ENCODE assay signal across 1 cellular context in the genomic region with DNA sequence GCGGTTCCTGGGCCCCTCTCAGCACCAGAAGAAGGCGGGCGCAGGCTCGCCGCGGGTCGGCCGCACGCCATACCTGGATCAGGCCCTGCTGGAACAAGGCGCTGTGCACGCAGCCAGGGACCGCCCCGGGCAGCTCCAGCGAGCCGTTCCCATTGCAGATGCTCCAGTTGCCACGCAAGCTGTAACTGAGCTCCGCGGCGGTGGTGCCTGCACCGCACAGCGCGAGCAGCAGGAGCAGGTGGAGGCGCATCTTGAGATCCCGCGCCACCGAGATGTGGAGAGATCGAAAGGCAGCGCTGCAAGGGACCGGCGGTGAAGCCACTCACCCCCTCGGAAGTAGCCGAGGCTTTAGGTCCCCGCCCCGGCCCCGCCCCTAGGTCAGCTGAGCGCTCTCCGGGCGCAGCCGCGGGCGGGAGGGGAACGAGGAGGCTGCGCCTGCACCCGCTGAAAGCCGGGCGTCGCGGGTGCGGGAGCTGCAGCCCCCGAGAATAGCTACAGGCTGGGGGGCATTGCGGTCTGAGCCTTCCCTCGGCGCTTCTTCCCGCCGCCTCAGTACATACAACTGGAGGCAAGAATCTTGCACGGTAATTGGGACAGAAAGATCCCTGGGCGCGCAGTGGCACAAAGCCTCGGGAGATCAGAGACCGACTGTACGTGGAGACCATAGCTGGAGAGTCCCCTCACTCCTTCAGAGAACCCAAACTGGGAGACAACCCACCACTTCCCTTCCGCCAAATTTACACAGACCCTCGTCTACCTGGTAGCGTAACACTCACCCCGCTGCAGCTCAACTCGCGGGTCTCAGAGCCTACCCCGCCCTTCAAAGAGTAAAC.
A peak's percentile ranks its signal among the peaks of the same experiment; 100 is the strongest.
TF ChIP-seq lines count a peak whose summit lies in the region.

A gene (minus strand): TSS at position 324 of the 833 bp plus-strand sequence. CDS start 74 bp downstream, at position 250.

TF ChIP-seq in HepG2, 621 proteins besides CTCF, POLR2A, EP300 and RAD21 (continued from another document and continues in another):
- TF ChIP-seq MEIS2 (CRISPR knock-in tag; IDR thresholded peaks at IDR 0.05) (no peak), FLYWCH1 (CRISPR knock-in tag; IDR thresholded peaks at IDR 0.05) (0 out of 2 replicates have a peak, but pooled peaks have one; percentile 46), HDAC1 (CRISPR knock-in tag; IDR thresholded peaks at IDR 0.05) (peak; percentile 92), HDAC2 (CRISPR knock-in tag; IDR thresholded peaks at IDR 0.05) (peak; percentile 67), YY1 (IDR thresholded peaks at IDR 0.05; ENCODE audit: insufficient read depth, insufficient replicate concordance, low read depth, low read length) (peak; percentile 33), KDM4B (CRISPR knock-in tag; IDR thresholded peaks at IDR 0.05) (peak; percentile 88; the same call in 1 of the 2 replicates), ZNF180 (CRISPR knock-in tag; IDR thresholded peaks at IDR 0.05; ENCODE audit: borderline replicate concordance, low read depth) (no peak), ARHGAP35 (CRISPR knock-in tag; IDR thresholded peaks at IDR 0.05; ENCODE audit: borderline replicate concordance) (no peak), PAX8 (CRISPR knock-in tag; IDR thresholded peaks at IDR 0.05; ENCODE audit: borderline replicate concordance) (0 out of 2 replicates have a peak, but pooled peaks have one; percentile 62), ZNF451 (CRISPR knock-in tag; IDR thresholded peaks at IDR 0.05) (peak; percentile 72; the same call in 1 of the 2 replicates), KDM5B (CRISPR knock-in tag; IDR thresholded peaks at IDR 0.05; ENCODE audit: borderline replicate concordance) (peak; percentile 88), PHF8 (CRISPR knock-in tag; IDR thresholded peaks at IDR 0.05) (peak; percentile 96), ZFYVE20 (CRISPR knock-in tag; IDR thresholded peaks at IDR 0.05; ENCODE audit: borderline replicate concordance, low read depth) (no peak), MZF1 (CRISPR knock-in tag; IDR thresholded peaks at IDR 0.05; ENCODE audit: borderline replicate concordance) (peak; percentile 23; the same call in 1 of the 2 replicates), GFI1 (CRISPR knock-in tag; IDR thresholded peaks at IDR 0.05; ENCODE audit: borderline replicate concordance) (no peak), KLF15 (CRISPR knock-in tag; IDR thresholded peaks at IDR 0.05; ENCODE audit: borderline replicate concordance) (peak; percentile 69; the same call in 1 of the 2 replicates), EED (CRISPR knock-in tag; IDR thresholded peaks at IDR 0.05) (0 out of 2 replicates have a peak, but pooled peaks have one; percentile 66), MYC (CRISPR knock-in tag; IDR thresholded peaks at IDR 0.05; ENCODE audit: borderline replicate concordance) (peak; percentile 74), ZNF205 (CRISPR knock-in tag; IDR thresholded peaks at IDR 0.05) (no peak), GATA4 (IDR thresholded peaks at IDR 0.05; ENCODE audit: borderline replicate concordance, low read depth) (no peak), ZNF75D (CRISPR knock-in tag; IDR thresholded peaks at IDR 0.05; ENCODE audit: borderline replicate concordance) (no peak)
- TF ChIP-seq, protein P1, sequence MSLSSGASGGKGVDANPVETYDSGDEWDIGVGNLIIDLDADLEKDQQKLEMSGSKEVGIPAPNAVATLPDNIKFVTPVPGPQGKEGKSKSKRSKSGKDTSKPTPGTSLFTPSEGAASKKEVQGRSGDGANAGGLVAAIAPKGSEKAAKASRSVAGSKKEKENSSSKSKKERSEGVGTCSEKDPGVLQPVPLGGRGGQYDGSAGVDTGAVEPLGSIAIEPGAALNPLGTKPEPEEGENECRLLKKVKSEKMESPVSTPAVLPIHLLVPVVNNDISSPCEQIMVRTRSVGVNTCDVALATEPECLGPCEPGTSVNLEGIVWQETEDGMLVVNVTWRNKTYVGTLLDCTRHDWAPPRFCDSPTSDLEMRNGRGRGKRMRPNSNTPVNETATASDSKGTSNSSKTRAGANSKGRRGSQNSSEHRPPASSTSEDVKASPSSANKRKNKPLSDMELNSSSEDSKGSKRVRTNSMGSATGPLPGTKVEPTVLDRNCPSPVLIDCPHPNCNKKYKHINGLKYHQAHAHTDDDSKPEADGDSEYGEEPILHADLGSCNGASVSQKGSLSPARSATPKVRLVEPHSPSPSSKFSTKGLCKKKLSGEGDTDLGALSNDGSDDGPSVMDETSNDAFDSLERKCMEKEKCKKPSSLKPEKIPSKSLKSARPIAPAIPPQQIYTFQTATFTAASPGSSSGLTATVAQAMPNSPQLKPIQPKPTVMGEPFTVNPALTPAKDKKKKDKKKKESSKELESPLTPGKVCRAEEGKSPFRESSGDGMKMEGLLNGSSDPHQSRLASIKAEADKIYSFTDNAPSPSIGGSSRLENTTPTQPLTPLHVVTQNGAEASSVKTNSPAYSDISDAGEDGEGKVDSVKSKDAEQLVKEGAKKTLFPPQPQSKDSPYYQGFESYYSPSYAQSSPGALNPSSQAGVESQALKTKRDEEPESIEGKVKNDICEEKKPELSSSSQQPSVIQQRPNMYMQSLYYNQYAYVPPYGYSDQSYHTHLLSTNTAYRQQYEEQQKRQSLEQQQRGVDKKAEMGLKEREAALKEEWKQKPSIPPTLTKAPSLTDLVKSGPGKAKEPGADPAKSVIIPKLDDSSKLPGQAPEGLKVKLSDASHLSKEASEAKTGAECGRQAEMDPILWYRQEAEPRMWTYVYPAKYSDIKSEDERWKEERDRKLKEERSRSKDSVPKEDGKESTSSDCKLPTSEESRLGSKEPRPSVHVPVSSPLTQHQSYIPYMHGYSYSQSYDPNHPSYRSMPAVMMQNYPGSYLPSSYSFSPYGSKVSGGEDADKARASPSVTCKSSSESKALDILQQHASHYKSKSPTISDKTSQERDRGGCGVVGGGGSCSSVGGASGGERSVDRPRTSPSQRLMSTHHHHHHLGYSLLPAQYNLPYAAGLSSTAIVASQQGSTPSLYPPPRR (CRISPR knock-in tag; IDR thresholded peaks at IDR 0.05; ENCODE audit: borderline replicate concordance), result peak; percentile 29; the same call in 1 of the 2 replicates
- TF ChIP-seq, protein P2, sequence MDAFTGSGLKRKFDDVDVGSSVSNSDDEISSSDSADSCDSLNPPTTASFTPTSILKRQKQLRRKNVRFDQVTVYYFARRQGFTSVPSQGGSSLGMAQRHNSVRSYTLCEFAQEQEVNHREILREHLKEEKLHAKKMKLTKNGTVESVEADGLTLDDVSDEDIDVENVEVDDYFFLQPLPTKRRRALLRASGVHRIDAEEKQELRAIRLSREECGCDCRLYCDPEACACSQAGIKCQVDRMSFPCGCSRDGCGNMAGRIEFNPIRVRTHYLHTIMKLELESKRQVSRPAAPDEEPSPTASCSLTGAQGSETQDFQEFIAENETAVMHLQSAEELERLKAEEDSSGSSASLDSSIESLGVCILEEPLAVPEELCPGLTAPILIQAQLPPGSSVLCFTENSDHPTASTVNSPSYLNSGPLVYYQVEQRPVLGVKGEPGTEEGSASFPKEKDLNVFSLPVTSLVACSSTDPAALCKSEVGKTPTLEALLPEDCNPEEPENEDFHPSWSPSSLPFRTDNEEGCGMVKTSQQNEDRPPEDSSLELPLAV (CRISPR knock-in tag; conservative IDR thresholded peaks at IDR 0.05; ENCODE audit: low read depth), result no peak
- TF ChIP-seq, protein P3, sequence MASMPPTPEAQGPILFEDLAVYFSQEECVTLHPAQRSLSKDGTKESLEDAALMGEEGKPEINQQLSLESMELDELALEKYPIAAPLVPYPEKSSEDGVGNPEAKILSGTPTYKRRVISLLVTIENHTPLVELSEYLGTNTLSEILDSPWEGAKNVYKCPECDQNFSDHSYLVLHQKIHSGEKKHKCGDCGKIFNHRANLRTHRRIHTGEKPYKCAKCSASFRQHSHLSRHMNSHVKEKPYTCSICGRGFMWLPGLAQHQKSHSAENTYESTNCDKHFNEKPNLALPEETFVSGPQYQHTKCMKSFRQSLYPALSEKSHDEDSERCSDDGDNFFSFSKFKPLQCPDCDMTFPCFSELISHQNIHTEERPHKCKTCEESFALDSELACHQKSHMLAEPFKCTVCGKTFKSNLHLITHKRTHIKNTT (CRISPR knock-in tag; IDR thresholded peaks at IDR 0.05), result no peak
- TF ChIP-seq, protein P4, sequence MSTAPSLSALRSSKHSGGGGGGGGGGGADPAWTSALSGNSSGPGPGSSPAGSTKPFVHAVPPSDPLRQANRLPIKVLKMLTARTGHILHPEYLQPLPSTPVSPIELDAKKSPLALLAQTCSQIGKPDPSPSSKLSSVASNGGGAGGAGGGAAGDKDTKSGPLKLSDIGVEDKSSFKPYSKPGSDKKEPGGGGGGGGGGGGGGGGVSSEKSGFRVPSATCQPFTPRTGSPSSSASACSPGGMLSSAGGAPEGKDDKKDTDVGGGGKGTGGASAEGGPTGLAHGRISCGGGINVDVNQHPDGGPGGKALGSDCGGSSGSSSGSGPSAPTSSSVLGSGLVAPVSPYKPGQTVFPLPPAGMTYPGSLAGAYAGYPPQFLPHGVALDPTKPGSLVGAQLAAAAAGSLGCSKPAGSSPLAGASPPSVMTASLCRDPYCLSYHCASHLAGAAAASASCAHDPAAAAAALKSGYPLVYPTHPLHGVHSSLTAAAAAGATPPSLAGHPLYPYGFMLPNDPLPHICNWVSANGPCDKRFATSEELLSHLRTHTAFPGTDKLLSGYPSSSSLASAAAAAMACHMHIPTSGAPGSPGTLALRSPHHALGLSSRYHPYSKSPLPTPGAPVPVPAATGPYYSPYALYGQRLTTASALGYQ (CRISPR knock-in tag; IDR thresholded peaks at IDR 0.05), result 0 out of 2 replicates have a peak, but pooled peaks have one; percentile 2
- TF ChIP-seq, protein P5, sequence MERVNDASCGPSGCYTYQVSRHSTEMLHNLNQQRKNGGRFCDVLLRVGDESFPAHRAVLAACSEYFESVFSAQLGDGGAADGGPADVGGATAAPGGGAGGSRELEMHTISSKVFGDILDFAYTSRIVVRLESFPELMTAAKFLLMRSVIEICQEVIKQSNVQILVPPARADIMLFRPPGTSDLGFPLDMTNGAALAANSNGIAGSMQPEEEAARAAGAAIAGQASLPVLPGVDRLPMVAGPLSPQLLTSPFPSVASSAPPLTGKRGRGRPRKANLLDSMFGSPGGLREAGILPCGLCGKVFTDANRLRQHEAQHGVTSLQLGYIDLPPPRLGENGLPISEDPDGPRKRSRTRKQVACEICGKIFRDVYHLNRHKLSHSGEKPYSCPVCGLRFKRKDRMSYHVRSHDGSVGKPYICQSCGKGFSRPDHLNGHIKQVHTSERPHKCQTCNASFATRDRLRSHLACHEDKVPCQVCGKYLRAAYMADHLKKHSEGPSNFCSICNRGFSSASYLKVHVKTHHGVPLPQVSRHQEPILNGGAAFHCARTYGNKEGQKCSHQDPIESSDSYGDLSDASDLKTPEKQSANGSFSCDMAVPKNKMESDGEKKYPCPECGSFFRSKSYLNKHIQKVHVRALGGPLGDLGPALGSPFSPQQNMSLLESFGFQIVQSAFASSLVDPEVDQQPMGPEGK (CRISPR knock-in tag; IDR thresholded peaks at IDR 0.05), result peak; percentile 34
- TF ChIP-seq, protein P6, sequence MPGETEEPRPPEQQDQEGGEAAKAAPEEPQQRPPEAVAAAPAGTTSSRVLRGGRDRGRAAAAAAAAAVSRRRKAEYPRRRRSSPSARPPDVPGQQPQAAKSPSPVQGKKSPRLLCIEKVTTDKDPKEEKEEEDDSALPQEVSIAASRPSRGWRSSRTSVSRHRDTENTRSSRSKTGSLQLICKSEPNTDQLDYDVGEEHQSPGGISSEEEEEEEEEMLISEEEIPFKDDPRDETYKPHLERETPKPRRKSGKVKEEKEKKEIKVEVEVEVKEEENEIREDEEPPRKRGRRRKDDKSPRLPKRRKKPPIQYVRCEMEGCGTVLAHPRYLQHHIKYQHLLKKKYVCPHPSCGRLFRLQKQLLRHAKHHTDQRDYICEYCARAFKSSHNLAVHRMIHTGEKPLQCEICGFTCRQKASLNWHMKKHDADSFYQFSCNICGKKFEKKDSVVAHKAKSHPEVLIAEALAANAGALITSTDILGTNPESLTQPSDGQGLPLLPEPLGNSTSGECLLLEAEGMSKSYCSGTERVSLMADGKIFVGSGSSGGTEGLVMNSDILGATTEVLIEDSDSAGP (CRISPR knock-in tag; IDR thresholded peaks at IDR 0.05; ENCODE audit: borderline replicate concordance), result peak; percentile 86
- TF ChIP-seq, protein P7, sequence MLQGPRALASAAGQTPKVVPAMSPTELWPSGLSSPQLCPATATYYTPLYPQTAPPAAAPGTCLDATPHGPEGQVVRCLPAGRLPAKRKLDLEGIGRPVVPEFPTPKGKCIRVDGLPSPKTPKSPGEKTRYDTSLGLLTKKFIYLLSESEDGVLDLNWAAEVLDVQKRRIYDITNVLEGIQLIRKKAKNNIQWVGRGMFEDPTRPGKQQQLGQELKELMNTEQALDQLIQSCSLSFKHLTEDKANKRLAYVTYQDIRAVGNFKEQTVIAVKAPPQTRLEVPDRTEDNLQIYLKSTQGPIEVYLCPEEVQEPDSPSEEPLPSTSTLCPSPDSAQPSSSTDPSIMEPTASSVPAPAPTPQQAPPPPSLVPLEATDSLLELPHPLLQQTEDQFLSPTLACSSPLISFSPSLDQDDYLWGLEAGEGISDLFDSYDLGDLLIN (CRISPR knock-in tag; IDR thresholded peaks at IDR 0.05; ENCODE audit: borderline replicate concordance), result no peak
- TF ChIP-seq, protein P8, sequence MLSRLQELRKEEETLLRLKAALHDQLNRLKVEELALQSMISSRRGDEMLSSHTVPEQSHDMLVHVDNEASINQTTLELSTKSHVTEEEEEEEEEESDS (CRISPR knock-in tag; IDR thresholded peaks at IDR 0.05; ENCODE audit: borderline replicate concordance), result 0 out of 2 replicates have a peak, but pooled peaks have one; percentile 56
- TF ChIP-seq, protein P9, sequence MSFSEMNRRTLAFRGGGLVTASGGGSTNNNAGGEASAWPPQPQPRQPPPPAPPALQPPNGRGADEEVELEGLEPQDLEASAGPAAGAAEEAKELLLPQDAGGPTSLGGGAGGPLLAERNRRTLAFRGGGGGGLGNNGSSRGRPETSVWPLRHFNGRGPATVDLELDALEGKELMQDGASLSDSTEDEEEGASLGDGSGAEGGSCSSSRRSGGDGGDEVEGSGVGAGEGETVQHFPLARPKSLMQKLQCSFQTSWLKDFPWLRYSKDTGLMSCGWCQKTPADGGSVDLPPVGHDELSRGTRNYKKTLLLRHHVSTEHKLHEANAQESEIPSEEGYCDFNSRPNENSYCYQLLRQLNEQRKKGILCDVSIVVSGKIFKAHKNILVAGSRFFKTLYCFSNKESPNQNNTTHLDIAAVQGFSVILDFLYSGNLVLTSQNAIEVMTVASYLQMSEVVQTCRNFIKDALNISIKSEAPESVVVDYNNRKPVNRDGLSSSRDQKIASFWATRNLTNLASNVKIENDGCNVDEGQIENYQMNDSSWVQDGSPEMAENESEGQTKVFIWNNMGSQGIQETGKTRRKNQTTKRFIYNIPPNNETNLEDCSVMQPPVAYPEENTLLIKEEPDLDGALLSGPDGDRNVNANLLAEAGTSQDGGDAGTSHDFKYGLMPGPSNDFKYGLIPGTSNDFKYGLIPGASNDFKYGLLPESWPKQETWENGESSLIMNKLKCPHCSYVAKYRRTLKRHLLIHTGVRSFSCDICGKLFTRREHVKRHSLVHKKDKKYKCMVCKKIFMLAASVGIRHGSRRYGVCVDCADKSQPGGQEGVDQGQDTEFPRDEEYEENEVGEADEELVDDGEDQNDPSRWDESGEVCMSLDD (CRISPR knock-in tag; IDR thresholded peaks at IDR 0.05; ENCODE audit: borderline replicate concordance), result peak; percentile 70; the same call in 1 of the 2 replicates
- TF ChIP-seq, protein P10, sequence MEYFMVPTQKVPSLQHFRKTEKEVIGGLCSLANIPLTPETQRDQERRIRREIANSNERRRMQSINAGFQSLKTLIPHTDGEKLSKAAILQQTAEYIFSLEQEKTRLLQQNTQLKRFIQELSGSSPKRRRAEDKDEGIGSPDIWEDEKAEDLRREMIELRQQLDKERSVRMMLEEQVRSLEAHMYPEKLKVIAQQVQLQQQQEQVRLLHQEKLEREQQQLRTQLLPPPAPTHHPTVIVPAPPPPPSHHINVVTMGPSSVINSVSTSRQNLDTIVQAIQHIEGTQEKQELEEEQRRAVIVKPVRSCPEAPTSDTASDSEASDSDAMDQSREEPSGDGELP (IDR thresholded peaks at IDR 0.05; ENCODE audit: borderline replicate concordance, low read depth), result peak; percentile 97
